ENCODE assay signal across 1 cellular context in the genomic region with DNA sequence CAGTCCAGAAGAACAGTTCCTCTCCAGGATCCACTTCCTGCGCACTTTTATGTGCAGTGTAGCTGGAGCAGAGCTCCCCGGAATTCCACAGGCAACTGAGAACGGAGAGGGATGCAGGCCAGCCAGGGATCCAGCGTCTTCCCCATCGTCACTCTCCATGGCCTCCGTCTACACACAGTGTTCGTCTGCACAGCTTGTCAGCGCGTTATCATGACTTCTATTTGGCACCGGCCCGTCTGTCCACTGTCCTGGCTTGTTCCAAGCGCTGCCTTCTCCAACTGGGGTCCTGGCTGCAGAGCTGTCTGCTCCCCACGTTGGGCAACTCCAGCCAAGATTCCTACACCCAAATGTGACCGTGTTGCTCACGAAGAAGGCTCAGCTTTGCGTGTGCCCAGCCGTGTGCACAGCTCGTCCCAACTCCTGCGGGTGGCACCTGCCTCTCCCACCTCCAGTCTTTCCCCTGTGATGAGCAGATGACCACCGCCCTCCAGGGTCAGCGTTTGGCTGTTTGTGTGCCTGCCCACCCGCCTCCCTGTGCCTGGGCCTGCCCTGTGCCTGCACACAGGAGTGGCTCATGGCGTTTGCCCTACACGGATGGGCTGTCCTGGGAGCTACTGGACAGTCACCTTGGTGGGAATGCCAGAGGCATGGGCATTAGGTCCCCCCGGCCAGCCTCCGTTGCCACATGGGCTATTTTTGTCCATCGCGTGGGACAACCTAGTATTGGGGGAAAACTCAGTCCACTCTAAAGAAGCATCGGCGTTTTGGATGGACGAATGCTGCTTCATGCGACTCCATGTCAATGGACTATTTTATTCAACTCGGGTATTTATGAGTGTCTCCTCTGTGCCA.
TF ChIP-seq lines count a peak whose summit lies in the region.

No MANE protein-coding gene starts in this region.

TF ChIP-seq in GM12878, 131 proteins besides CTCF, POLR2A, EP300 and RAD21:
- TF ChIP-seq POLR2AphosphoS2 (IDR thresholded peaks at IDR 0.05; ENCODE audit: low read depth, low read length) = 0 out of 2 replicates have a peak, but pooled peaks have one; percentile 21
- peak; percentile 27; the same call in 1 of the 2 replicates for TF ChIP-seq POLR2AphosphoS5 (IDR thresholded peaks at IDR 0.05; ENCODE audit: low read length)
- TF ChIP-seq ZNF592 (IDR thresholded peaks at IDR 0.05) = no peak
